ENCODE assay signal across 8 cellular contexts in genomic region chr12:14393736-14394135, GRCh38. TPM values are rescaled to one million over a fixed set of nuclear protein-coding genes. Genes with fewer than 3 reads are reported as not detected.
A peak's percentile ranks its signal among the peaks of the same experiment; 100 is the strongest.
DNase-seq lines count a peak whose midpoint lies in the region; ATAC-seq and TF ChIP-seq lines count a peak whose summit lies in the region.

No MANE protein-coding gene starts in this region.

- H3K9me3 Mint-ChIP-seq in natural killer cell treated with Interleukin-12 subunit alpha and Interleukin-12 subunit beta and Interleukin-15 and Interleukin-18, amount 100 ng/mL, for 72 hours = peaks cover 4% of the 10 kb centered on the region

- H3K4me1 Mint-ChIP-seq in natural killer cell treated with Interleukin-12 subunit alpha and Interleukin-12 subunit beta and Interleukin-15 and Interleukin-18, amount 100 ng/mL, for 72 hours (ENCODE audit: low read depth in 2 of 2) = peaks cover 44 to 83% of the 10 kb centered on the region in 2 donors

- TF ChIP-seq CTCF in OCI-LY3 (IDR thresholded peaks at IDR 0.05; ENCODE audit: low read depth, low read length) (no peak), mucosa of descending colon (IDR thresholded peaks at IDR 0.05) (no peak)

- H3K27ac ChIP-seq in OCI-LY3 (ENCODE audit: low read length) = peak overlapping the region; percentile 98

- H4K20me1 ChIP-seq in OCI-LY3 (ENCODE audit: insufficient read depth, low read length) = no peaks in the 10 kb centered on the region

- H3K9me3 ChIP-seq in OCI-LY3 (ENCODE audit: insufficient read depth, low read length) (no peaks in the 10 kb centered on the region), mucosa of descending colon (no peaks in the 10 kb centered on the region)

- H3K36me3 Mint-ChIP-seq in natural killer cell treated with Interleukin-12 subunit alpha and Interleukin-12 subunit beta and Interleukin-15 and Interleukin-18, amount 100 ng/mL, for 72 hours = peaks cover 28% of the 10 kb centered on the region

- intact Hi-C loops in mucosa of descending colon (cut with DNase I, micrococcal nuclease) = no loop called here

- H3K27me3 ChIP-seq in OCI-LY3 (ENCODE audit: low read depth, low read length) = no peaks in the 10 kb centered on the region

- peaks cover 34% of the 10 kb centered on the region for H3K36me3 ChIP-seq in OCI-LY3 (replicated peaks; ENCODE audit: low read depth, low read length)
- H3K36me3 ChIP-seq in mucosa of descending colon (ENCODE audit: low read depth) = no peaks in the 10 kb centered on the region

- H3K4me2 ChIP-seq in OCI-LY3 (ENCODE audit: low read length) = peak overlapping the region; percentile 87

- no peak for ATAC-seq in natural killer cell treated with Interleukin-12 subunit alpha and Interleukin-12 subunit beta and Interleukin-15 and Interleukin-18, amount 100 ng/mL, for 72 hours
- ATAC-seq in mucosa of descending colon = no peak

- peak overlapping the region; percentile 72 for H3K4me3 ChIP-seq in OCI-LY3 (ENCODE audit: low read length)
- no peak overlapping the region for H3K4me3 ChIP-seq in mucosa of descending colon

- H2AFZ ChIP-seq in OCI-LY3 (ENCODE audit: low read depth, low read length) = no peak overlapping the region

- H3K79me2 ChIP-seq in OCI-LY3 (ENCODE audit: low read length) = peaks cover 82% of the 10 kb centered on the region

- DNase-seq in EH (ENCODE audit: low read depth) (peak; percentile 36), dermis blood vessel endothelial cell (peak; percentile 38), DMS153 (lab: John Stamatoyannopoulos, UW) (no peak), Ammon's horn (ENCODE audit: low spot score) (no peak), mucosa of descending colon (no peak), HT-29 (ENCODE audit: low spot score) (no peak)
- no peak for DNase-seq in natural killer cell treated with Interleukin-12 subunit alpha and Interleukin-12 subunit beta and Interleukin-15 and Interleukin-18, amount 100 ng/mL, for 72 hours (ENCODE audit: low spot score)

- H3K27me3 Mint-ChIP-seq in natural killer cell treated with Interleukin-12 subunit alpha and Interleukin-12 subunit beta and Interleukin-15 and Interleukin-18, amount 100 ng/mL, for 72 hours = no peaks in the 10 kb centered on the region

- H3K27ac Mint-ChIP-seq in natural killer cell treated with Interleukin-12 subunit alpha and Interleukin-12 subunit beta and Interleukin-15 and Interleukin-18, amount 100 ng/mL, for 72 hours = peak overlapping the region; percentile 84 to 93

- H3K4me3 Mint-ChIP-seq in natural killer cell treated with Interleukin-12 subunit alpha and Interleukin-12 subunit beta and Interleukin-15 and Interleukin-18, amount 100 ng/mL, for 72 hours = peak overlapping the region; percentile 82

- H3K4me1 ChIP-seq in OCI-LY3 (ENCODE audit: low read length) = peaks cover 49% of the 10 kb centered on the region
- peaks cover 9% of the 10 kb centered on the region for H3K4me1 ChIP-seq in mucosa of descending colon (ENCODE audit: low read depth)

- peak overlapping the region; percentile 56 for H3K9ac ChIP-seq in OCI-LY3 (ENCODE audit: low read length)

RNA-seq across cellular contexts. Expression of gene ATF7IP, which starts 28.3 kb away (rescaled TPM):
- total RNA-seq in dermis blood vessel endothelial cell (32.3 and 36.8 TPM in 2 replicates), mucosa of descending colon (10 to 100 TPM; 40.3 to 84.1 (median 63.2) TPM)
- 100 to 1,000 TPM in 1 of 2 donors, 10 to 100 TPM in 1; 85.3 to 107 TPM for total RNA-seq in natural killer cell treated with Interleukin-12 subunit alpha and Interleukin-12 subunit beta and Interleukin-15 and Interleukin-18, amount 100 ng/mL, for 72 hours
- total RNA-seq in HT-29 (2014; rRNA removed; shearing (Covaris generic)) = 10.4 and 11.1 TPM in 2 replicates

Comparison
In these comparisons a context has a peak if more than half of its experiments do, and no peak if none do; other contexts are left out.
1. DNase-seq: peak in EH (single experiment) and dermis blood vessel endothelial cell (single experiment); none in natural killer cell treated with Interleukin-12 subunit alpha and Interleukin-12 subunit beta and Interleukin-15 and Interleukin-18, amount 100 ng/mL, for 72 hours (single experiment), DMS153 (single experiment), Ammon's horn (single experiment), mucosa of descending colon (0 of 3) and HT-29 (single experiment).